In the genomic region with DNA sequence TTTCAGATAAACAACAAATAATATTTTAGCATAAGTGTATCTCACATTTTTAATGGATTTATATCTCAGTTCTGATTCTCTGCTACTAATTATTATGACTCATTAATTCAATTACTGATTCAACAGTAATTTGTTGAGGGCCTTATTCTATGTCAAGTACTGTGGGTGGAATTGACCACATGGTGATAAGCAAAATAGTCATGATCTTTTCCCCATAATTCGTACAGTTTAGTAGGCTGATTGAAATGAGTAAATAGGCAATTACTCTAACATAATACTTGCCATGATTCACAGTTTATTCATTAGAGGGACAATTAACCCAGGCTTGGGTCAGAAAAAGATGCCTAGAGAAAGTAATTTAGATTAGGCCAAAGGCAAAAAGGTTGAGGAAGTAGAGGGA, we compare ENCODE assay signal across 1 cellular context.
TF ChIP-seq lines count a peak whose summit lies in the region.

No MANE protein-coding gene starts in this region.

TF ChIP-seq in GM23338, 12 proteins besides CTCF, POLR2A, EP300 and RAD21 (continued from another document):
- TF ChIP-seq, protein P1, sequence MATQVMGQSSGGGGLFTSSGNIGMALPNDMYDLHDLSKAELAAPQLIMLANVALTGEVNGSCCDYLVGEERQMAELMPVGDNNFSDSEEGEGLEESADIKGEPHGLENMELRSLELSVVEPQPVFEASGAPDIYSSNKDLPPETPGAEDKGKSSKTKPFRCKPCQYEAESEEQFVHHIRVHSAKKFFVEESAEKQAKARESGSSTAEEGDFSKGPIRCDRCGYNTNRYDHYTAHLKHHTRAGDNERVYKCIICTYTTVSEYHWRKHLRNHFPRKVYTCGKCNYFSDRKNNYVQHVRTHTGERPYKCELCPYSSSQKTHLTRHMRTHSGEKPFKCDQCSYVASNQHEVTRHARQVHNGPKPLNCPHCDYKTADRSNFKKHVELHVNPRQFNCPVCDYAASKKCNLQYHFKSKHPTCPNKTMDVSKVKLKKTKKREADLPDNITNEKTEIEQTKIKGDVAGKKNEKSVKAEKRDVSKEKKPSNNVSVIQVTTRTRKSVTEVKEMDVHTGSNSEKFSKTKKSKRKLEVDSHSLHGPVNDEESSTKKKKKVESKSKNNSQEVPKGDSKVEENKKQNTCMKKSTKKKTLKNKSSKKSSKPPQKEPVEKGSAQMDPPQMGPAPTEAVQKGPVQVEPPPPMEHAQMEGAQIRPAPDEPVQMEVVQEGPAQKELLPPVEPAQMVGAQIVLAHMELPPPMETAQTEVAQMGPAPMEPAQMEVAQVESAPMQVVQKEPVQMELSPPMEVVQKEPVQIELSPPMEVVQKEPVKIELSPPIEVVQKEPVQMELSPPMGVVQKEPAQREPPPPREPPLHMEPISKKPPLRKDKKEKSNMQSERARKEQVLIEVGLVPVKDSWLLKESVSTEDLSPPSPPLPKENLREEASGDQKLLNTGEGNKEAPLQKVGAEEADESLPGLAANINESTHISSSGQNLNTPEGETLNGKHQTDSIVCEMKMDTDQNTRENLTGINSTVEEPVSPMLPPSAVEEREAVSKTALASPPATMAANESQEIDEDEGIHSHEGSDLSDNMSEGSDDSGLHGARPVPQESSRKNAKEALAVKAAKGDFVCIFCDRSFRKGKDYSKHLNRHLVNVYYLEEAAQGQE (IDR thresholded peaks at IDR 0.05; ENCODE audit: unreplicated experiment): no peak
- TF ChIP-seq, protein P2, sequence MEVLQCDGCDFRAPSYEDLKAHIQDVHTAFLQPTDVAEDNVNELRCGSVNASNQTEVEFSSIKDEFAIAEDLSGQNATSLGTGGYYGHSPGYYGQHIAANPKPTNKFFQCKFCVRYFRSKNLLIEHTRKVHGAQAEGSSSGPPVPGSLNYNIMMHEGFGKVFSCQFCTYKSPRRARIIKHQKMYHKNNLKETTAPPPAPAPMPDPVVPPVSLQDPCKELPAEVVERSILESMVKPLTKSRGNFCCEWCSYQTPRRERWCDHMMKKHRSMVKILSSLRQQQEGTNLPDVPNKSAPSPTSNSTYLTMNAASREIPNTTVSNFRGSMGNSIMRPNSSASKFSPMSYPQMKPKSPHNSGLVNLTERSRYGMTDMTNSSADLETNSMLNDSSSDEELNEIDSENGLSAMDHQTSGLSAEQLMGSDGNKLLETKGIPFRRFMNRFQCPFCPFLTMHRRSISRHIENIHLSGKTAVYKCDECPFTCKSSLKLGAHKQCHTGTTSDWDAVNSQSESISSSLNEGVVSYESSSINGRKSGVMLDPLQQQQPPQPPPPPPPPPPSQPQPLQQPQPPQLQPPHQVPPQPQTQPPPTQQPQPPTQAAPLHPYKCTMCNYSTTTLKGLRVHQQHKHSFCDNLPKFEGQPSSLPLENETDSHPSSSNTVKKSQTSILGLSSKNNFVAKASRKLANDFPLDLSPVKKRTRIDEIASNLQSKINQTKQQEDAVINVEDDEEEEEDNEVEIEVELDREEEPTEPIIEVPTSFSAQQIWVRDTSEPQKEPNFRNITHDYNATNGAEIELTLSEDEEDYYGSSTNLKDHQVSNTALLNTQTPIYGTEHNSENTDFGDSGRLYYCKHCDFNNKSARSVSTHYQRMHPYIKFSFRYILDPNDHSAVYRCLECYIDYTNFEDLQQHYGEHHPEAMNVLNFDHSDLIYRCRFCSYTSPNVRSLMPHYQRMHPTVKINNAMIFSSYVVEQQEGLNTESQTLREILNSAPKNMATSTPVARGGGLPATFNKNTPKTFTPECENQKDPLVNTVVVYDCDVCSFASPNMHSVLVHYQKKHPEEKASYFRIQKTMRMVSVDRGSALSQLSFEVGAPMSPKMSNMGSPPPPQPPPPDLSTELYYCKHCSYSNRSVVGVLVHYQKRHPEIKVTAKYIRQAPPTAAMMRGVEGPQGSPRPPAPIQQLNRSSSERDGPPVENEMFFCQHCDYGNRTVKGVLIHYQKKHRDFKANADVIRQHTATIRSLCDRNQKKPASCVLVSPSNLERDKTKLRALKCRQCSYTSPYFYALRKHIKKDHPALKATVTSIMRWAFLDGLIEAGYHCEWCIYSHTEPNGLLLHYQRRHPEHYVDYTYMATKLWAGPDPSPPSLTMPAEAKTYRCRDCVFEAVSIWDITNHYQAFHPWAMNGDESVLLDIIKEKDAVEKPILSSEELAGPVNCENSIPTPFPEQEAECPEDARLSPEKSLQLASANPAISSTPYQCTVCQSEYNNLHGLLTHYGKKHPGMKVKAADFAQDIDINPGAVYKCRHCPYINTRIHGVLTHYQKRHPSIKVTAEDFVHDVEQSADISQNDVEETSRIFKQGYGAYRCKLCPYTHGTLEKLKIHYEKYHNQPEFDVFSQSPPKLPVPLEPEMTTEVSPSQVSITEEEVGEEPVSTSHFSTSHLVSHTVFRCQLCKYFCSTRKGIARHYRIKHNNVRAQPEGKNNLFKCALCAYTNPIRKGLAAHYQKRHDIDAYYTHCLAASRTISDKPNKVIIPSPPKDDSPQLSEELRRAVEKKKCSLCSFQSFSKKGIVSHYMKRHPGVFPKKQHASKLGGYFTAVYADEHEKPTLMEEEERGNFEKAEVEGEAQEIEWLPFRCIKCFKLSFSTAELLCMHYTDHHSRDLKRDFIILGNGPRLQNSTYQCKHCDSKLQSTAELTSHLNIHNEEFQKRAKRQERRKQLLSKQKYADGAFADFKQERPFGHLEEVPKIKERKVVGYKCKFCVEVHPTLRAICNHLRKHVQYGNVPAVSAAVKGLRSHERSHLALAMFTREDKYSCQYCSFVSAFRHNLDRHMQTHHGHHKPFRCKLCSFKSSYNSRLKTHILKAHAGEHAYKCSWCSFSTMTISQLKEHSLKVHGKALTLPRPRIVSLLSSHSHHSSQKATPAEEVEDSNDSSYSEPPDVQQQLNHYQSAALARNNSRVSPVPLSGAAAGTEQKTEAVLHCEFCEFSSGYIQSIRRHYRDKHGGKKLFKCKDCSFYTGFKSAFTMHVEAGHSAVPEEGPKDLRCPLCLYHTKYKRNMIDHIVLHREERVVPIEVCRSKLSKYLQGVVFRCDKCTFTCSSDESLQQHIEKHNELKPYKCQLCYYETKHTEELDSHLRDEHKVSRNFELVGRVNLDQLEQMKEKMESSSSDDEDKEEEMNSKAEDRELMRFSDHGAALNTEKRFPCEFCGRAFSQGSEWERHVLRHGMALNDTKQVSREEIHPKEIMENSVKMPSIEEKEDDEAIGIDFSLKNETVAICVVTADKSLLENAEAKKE (CRISPR knock-in tag; IDR thresholded peaks at IDR 0.05): no peak
